35 cellular contexts compared by ENCODE assay signal in the genomic region with DNA sequence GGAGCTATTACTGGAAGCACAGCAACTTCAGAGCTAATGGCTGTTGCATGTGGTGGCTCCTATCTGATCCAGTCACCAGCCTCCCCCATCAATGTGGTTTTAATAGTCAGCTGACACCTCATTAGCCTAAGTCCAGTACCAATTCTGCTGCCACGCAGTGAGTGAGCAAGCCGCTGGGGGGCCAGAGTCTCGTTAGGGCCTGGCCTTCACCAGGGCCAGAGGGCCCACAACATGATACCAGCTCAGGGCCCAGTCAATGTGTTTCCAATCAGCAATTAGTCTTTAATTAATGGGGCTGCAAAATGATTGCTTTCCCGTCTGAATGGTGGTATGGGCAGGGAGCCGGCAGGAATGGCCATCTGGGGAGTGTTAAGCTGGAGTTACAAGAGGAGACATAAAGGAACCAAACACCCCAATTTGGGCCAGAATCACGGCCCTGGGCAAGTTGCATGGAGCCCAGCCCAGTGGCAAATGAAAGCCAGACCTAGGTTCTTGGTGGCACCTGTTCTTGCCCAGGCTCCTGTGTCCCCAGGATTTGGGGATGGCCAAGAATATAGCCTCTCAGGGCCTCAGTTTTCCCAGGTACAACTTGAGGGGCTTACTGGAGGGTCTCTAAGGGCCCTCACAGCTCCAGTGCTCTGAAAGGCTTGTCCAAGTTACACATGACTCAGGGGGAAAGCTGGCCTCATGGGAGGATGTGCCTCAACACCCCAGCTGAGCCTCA.
A peak's percentile ranks its signal among the peaks of the same experiment; 100 is the strongest.
DNase-seq lines count a peak whose midpoint lies in the region; ATAC-seq and TF ChIP-seq lines count a peak whose summit lies in the region.
"Had no signal": no experiment of that assay in that cellular context is flagged by ENCODE, and none has a peak within 500 bp of the region (broad histone marks: within the 10 kb centered on the region; RNA-seq: fewer than 3 reads in every experiment).

No MANE protein-coding gene starts in this region.

- H3K9me1 ChIP-seq in IMR-90 (ENCODE audit: insufficient read depth, low read length) = no peaks in the 10 kb centered on the region; the same call in 1 of the 2 replicates

- CTCF ChIA-PET in IMR-90 (lab: Yijun Ruan, JAX) = interaction anchor here (1.0 to 1.2 kb wide), 2 partner anchors 14 to 120 kb away, joined by 4 to 5 read pairs; a partner anchor contains a TSS

- no peak overlapping the region for H3K18ac ChIP-seq in IMR-90 (ENCODE audit: low read depth, low read length)
- H3K18ac ChIP-seq in neuronal stem cell (ENCODE audit: low read length) = no peak overlapping the region

- in situ Hi-C loops in IMR-90 (cut with MboI; ENCODE audit: low sequenced_read_pairs) = no loop called here

- H3K27ac ChIP-seq in IMR-90 (ENCODE audit: insufficient read depth, low read length) (no peak overlapping the region), colonic mucosa (no peak overlapping the region), neuronal stem cell (replicated peaks; ENCODE audit: low read length) (no peak overlapping the region), left lung (no peak overlapping the region)
- H3K27ac ChIP-seq: breast epithelium, foreskin keratinocyte, heart left ventricle, lower lobe of right lung, pancreas, suprapubic skin, upper lobe of right lung had no signal

- DNase-seq in Daoy (ENCODE audit: low read depth) (peak; percentile 25), IMR-90 (no peak), colonic mucosa (peak; percentile 13), neuronal stem cell (ENCODE audit: low spot score) (no peak), left lung (no peak), NCI-H2196 treated with DMSO at 0.1 percent for 48 hours (lab: John Stamatoyannopoulos, UW; ENCODE audit: unreplicated experiment) (no peak)
- DNase-seq in activated T-cell treated with anti-CD3 and anti-CD28 coated beads, Interleukin-2, amount 50 U/mL, for 24 hours = no peak
- DNase-seq: activated CD4-positive, alpha-beta T cell treated with anti-CD3 and anti-CD28 coated beads for 48 hours; activated effector memory CD4-positive, alpha-beta T cell treated with anti-CD3 and anti-CD28 coated beads, Interleukin-2, amount 50 U/mL, for 16 hours; activated T-cell treated with anti-CD3 and anti-CD28 coated beads, Interleukin-2, amount 50 U/mL, for 1 hour; anterior cingulate cortex; Calu3; DMS79; effector CD8-positive, alpha-beta T cell; foreskin keratinocyte; heart left ventricle; Kasumi-1; kidney glomerular epithelial cell; lower lobe of right lung; NCI-H1417 treated with DMSO at 0.1 percent for 48 hours; NCI-H345; NCI-H69; nephron progenitor cell; pancreas; SIG-M5; small intestine; stimulated activated naive CD4-positive, alpha-beta T cell; T-helper 9 cell; upper lobe of right lung had no signal

- H2BK5ac ChIP-seq in IMR-90 (ENCODE audit: low read depth, low read length, poor library complexity, severe bottlenecking) = no peak overlapping the region
- no peak overlapping the region for H2BK5ac ChIP-seq in neuronal stem cell (ENCODE audit: low read length)

- 85% methylated on average over 3 of the region's 6 CpGs; no CpG with 5 or more reads in 1 of the 2 experiments for WGBS in IMR-90 (ENCODE audit: extremely low coverage in 2 of 2, insufficient read length in 1 of 2), 2 experiments
- no CpG with 5 or more reads among the region's 6 CpGs for WGBS in neuronal stem cell (ENCODE audit: extremely low coverage in 2 of 2, insufficient read length in 2 of 2, insufficient replicate concordance in 1 of 2), 2 donors

- H3K36me3 Mint-ChIP-seq in activated T-cell treated with anti-CD3 and anti-CD28 coated beads, Interleukin-2, amount 50 U/mL, for 24 hours (ENCODE audit: low read depth) = no peaks in the 10 kb centered on the region
- H3K36me3 Mint-ChIP-seq: activated naive CD8-positive, alpha-beta T cell had no signal

- H3K9ac ChIP-seq in IMR-90 (ENCODE audit: low read depth, low read length) (no peak overlapping the region), colonic mucosa (ENCODE audit: low read depth in 2 of 2, low read length in 2 of 2) (no peak overlapping the region), neuronal stem cell (ENCODE audit: low read depth, low read length, poor library complexity) (no peak overlapping the region)

- POLR2A ChIA-PET in IMR-90 (lab: Charles Lee; ENCODE audit: unreplicated experiment) = no interaction called here

- TF ChIP-seq RAD21 in IMR-90 (IDR thresholded peaks at IDR 0.05; ENCODE audit: low read length) = no peak

- H3K9me3 ChIP-seq in IMR-90 (ENCODE audit: control insufficient read depth, insufficient read depth, low read length) = no peaks in the 10 kb centered on the region
- no peaks in the 10 kb centered on the region for H3K9me3 ChIP-seq in colonic mucosa
- H3K9me3 ChIP-seq in neuronal stem cell (replicated peaks in 1 of 2; ENCODE audit: control insufficient read depth in 2 of 2, insufficient read depth in 1 of 2, low read depth in 1 of 2, low read length in 2 of 2) = no peaks in the 10 kb centered on the region
- H3K9me3 ChIP-seq in left lung = no peaks in the 10 kb centered on the region
- H3K9me3 ChIP-seq: breast epithelium, heart left ventricle, lower lobe of right lung, pancreas, suprapubic skin, upper lobe of right lung had no signal

- BruUV-seq in IMR-90 (replicated peaks; lab: Mats Ljungman, UMichigan) = no TSS peak

- H3K4me2 ChIP-seq in IMR-90 (ENCODE audit: low read depth, low read length) (no peak overlapping the region), neuronal stem cell (ENCODE audit: insufficient read depth, low read length, poor library complexity, severe bottlenecking) (no peak overlapping the region)

- no peak overlapping the region for H3K14ac ChIP-seq in IMR-90 (replicated peaks; ENCODE audit: low read depth, low read length)
- no peak overlapping the region for H3K14ac ChIP-seq in neuronal stem cell (ENCODE audit: low read length)

- peaks cover 11% of the 10 kb centered on the region; the same call in 1 of the 2 replicates for H3K27me3 ChIP-seq in IMR-90 (ENCODE audit: control insufficient read depth, insufficient read depth, low read length)
- H3K27me3 ChIP-seq in colonic mucosa = no peaks in the 10 kb centered on the region
- peaks cover 0 to 19% (median 0%) of the 10 kb centered on the region in 3 experiments for H3K27me3 ChIP-seq in neuronal stem cell (ENCODE audit: control insufficient read depth in 3 of 3, insufficient read depth in 3 of 3, low read depth in 1 of 3, low read length in 3 of 3)
- no peaks in the 10 kb centered on the region for H3K27me3 ChIP-seq in left lung
- H3K27me3 ChIP-seq: foreskin keratinocyte, pancreas, suprapubic skin, upper lobe of right lung had no signal

- no peak overlapping the region for H2BK15ac ChIP-seq in IMR-90 (ENCODE audit: low read depth, low read length)
- peak overlapping the region; percentile 58 for H2BK15ac ChIP-seq in neuronal stem cell (ENCODE audit: low read length)

- no peak overlapping the region for H3K4ac ChIP-seq in IMR-90 (ENCODE audit: low read depth, low read length)
- no peak overlapping the region for H3K4ac ChIP-seq in neuronal stem cell (ENCODE audit: low read length)

- H4K8ac ChIP-seq in IMR-90 (ENCODE audit: low read depth in 2 of 2, low read length in 2 of 2) (no peak overlapping the region), neuronal stem cell (ENCODE audit: low read depth, low read length) (no peak overlapping the region)

- H3K4me3 ChIP-seq in IMR-90 (ENCODE audit: insufficient read depth, low read depth, low read length) = no peak overlapping the region
- H3K4me3 ChIP-seq in colonic mucosa = no peak overlapping the region
- no peak overlapping the region for H3K4me3 ChIP-seq in neuronal stem cell (ENCODE audit: low read length in 2 of 2)
- H3K4me3 ChIP-seq in left lung = no peak overlapping the region
- H3K4me3 ChIP-seq: breast epithelium, heart left ventricle, lower lobe of right lung, pancreas, suprapubic skin, upper lobe of right lung had no signal

- no peaks in the 10 kb centered on the region for H3K9me3 Mint-ChIP-seq in activated T-cell treated with anti-CD3 and anti-CD28 coated beads, Interleukin-2, amount 50 U/mL, for 24 hours

- peaks cover 3% of the 10 kb centered on the region; the same call in 1 of the 2 replicates for H3K4me1 ChIP-seq in IMR-90 (ENCODE audit: control insufficient read depth, insufficient read depth, low read length)
- H3K4me1 ChIP-seq in colonic mucosa = no peaks in the 10 kb centered on the region
- H3K4me1 ChIP-seq in neuronal stem cell (ENCODE audit: control insufficient read depth in 2 of 2, insufficient read depth in 1 of 2, low read depth in 1 of 2, low read length in 2 of 2) = no peaks in the 10 kb centered on the region
- H3K4me1 ChIP-seq in left lung = no peaks in the 10 kb centered on the region
- H3K4me1 ChIP-seq: breast epithelium, foreskin keratinocyte, heart left ventricle, lower lobe of right lung, pancreas, suprapubic skin, upper lobe of right lung had no signal

- no peak overlapping the region for H4K5ac ChIP-seq in IMR-90 (ENCODE audit: low read depth, low read length)

- no peak overlapping the region for H3K4me3 Mint-ChIP-seq in activated T-cell treated with anti-CD3 and anti-CD28 coated beads, Interleukin-2, amount 50 U/mL, for 24 hours
- H3K4me3 Mint-ChIP-seq: activated naive CD8-positive, alpha-beta T cell; nephron progenitor cell had no signal

- dilution Hi-C loops in IMR-90 (cut with HindIII; ENCODE audit: low sequenced_read_pairs, unreplicated experiment) = no loop called here

- H2AK5ac ChIP-seq in IMR-90 (ENCODE audit: low read depth, low read length) = no peak overlapping the region
- H2AK5ac ChIP-seq in neuronal stem cell (ENCODE audit: low read depth, low read length) = no peak overlapping the region

- TF ChIP-seq CTCF in IMR-90 (conservative IDR thresholded peaks at IDR 0.05; ENCODE audit: low read depth, low read length) (0 out of 2 replicates have a peak, but pooled peaks have one; percentile 6), colonic mucosa (IDR thresholded peaks at IDR 0.05) (no peak), left lung (IDR thresholded peaks at IDR 0.05) (no peak)

- no peak overlapping the region for H4K91ac ChIP-seq in IMR-90 (ENCODE audit: insufficient read depth, low read depth, low read length)
- no peak overlapping the region for H4K91ac ChIP-seq in neuronal stem cell (ENCODE audit: low read depth, low read length, poor library complexity)

- no peak overlapping the region for H3K56ac ChIP-seq in IMR-90 (ENCODE audit: extremely low read depth, insufficient read depth, low read length)

- peaks cover 32% of the 10 kb centered on the region for H3K27me3 Mint-ChIP-seq in activated T-cell treated with anti-CD3 and anti-CD28 coated beads, Interleukin-2, amount 50 U/mL, for 24 hours
- H3K27me3 Mint-ChIP-seq: activated naive CD8-positive, alpha-beta T cell had no signal

- H3K79me1 ChIP-seq in IMR-90 (ENCODE audit: low read depth in 1 of 2, low read length in 2 of 2) (no peaks in the 10 kb centered on the region), neuronal stem cell (ENCODE audit: low read depth, low read length) (no peaks in the 10 kb centered on the region)

- H2BK12ac ChIP-seq in neuronal stem cell (ENCODE audit: low read length) = no peak overlapping the region

- H2AK9ac ChIP-seq in IMR-90 (replicated peaks; ENCODE audit: low read depth, low read length, poor library complexity) = no peak overlapping the region

- no peak overlapping the region for H3K27ac Mint-ChIP-seq in activated T-cell treated with anti-CD3 and anti-CD28 coated beads, Interleukin-2, amount 50 U/mL, for 24 hours
- H3K27ac Mint-ChIP-seq: activated naive CD8-positive, alpha-beta T cell; nephron progenitor cell had no signal

- TF ChIP-seq POLR2A in IMR-90 (IDR thresholded peaks at IDR 0.05; ENCODE audit: low read depth, low read length) = no peak

- ATAC-seq in IMR-90 (ENCODE audit: low read depth) (no peak), left lung (no peak), HG02623 (IDR thresholded peaks at IDR 0.05; ENCODE audit: unreplicated experiment) (no peak)
- ATAC-seq: foreskin keratinocyte, heart left ventricle, HepG2, lower lobe of right lung, Panc1, pancreas, upper lobe of right lung had no signal

- no peak overlapping the region for H2BK20ac ChIP-seq in IMR-90 (ENCODE audit: low read depth, low read length)

- H2BK120ac ChIP-seq in IMR-90 (ENCODE audit: low read depth, low read length) (no peak overlapping the region), neuronal stem cell (ENCODE audit: low read depth, low read length) (no peak overlapping the region)

- no peaks in the 10 kb centered on the region for H4K20me1 ChIP-seq in IMR-90 (ENCODE audit: insufficient read depth, low read length)

- intact Hi-C loops in IMR-90 (cut with micrococcal nuclease) (no loop called here), colonic mucosa (cut with DNase I) (no loop called here), left lung (cut with DNase I) (no loop called here)

- H3K23ac ChIP-seq in IMR-90 (ENCODE audit: low read depth, low read length) (no peak overlapping the region), neuronal stem cell (ENCODE audit: low read depth, low read length, poor library complexity) (no peak overlapping the region)

- no peaks in the 10 kb centered on the region for H3K4me1 Mint-ChIP-seq in activated T-cell treated with anti-CD3 and anti-CD28 coated beads, Interleukin-2, amount 50 U/mL, for 24 hours (ENCODE audit: low read depth)
- H3K4me1 Mint-ChIP-seq: nephron progenitor cell had no signal

- no peaks in the 10 kb centered on the region for H3K36me3 ChIP-seq in IMR-90 (ENCODE audit: control insufficient read depth, insufficient read depth, low read length)
- H3K36me3 ChIP-seq in colonic mucosa = no peaks in the 10 kb centered on the region
- H3K36me3 ChIP-seq in neuronal stem cell (replicated peaks in 1 of 2; ENCODE audit: control insufficient read depth in 2 of 2, insufficient read depth in 2 of 2, low read length in 2 of 2) = no peaks in the 10 kb centered on the region
- no peaks in the 10 kb centered on the region for H3K36me3 ChIP-seq in left lung
- H3K36me3 ChIP-seq: breast epithelium, heart left ventricle, lower lobe of right lung, pancreas, suprapubic skin, upper lobe of right lung had no signal

- H2AFZ ChIP-seq in IMR-90 (replicated peaks; ENCODE audit: low read length, poor library complexity) (no peak overlapping the region), neuronal stem cell (ENCODE audit: low read length) (no peak overlapping the region)

Comparison
In these comparisons a context has a peak if more than half of its experiments do, and no peak if none do; other contexts are left out.
1. DNase-seq: peak in Daoy (single experiment) and colonic mucosa (single experiment); none in IMR-90 (single experiment), neuronal stem cell (single experiment), left lung (0 of 2), NCI-H2196 treated with DMSO at 0.1 percent for 48 hours (single experiment) and activated T-cell treated with anti-CD3 and anti-CD28 coated beads, Interleukin-2, amount 50 U/mL, for 24 hours (single experiment).